Comparison of ENCODE assay signal across 8 cellular contexts in the genomic region with DNA sequence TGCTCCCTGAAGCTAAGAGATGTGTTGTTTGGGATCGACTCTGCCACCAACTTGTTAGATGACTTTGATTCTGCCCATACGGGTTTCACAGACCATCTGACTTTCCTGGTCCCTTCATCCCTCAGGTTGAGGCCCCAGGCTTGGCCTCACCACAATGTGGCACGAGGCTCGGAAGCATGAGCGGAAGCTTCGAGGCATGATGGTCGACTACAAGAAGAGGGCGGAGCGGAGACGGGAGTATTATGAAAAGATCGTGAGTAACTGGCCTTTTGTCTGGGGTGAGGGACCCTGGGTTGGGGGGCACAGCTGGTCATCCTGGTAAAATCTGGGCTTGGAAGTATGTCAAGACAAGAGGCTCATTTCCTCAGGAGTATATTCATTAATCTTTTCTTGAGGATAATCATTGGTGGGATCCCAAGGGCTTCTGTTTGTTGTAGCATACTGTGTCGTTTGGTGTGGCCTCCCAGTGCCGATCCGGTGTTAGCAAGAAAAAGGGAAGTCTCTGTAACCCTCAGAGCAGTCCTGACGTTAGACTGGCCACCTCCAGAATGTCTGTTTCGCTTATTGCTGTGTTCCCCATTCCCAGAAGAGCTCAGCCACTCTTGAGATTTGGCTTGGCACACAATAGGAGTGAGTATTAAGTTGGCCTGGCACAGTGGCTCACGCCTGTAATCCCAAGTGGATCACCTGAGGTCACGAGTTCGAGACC. TPM values are rescaled to one million over a fixed set of nuclear protein-coding genes. Genes with fewer than 3 reads are reported as not detected.
A peak's percentile ranks its signal among the peaks of the same experiment; 100 is the strongest.
DNase-seq lines count a peak whose midpoint lies in the region; ATAC-seq and TF ChIP-seq lines count a peak whose summit lies in the region.

No MANE protein-coding gene starts in this region.

- no peak for ATAC-seq in GM18861 (IDR thresholded peaks at IDR 0.05; ENCODE audit: unreplicated experiment)

- peak overlapping the region; percentile 99 for H3K4me3 ChIP-seq in HUES6 (ENCODE audit: low read depth, low read length)
- peak overlapping the region; percentile 83 to 86 for H3K4me3 ChIP-seq in ascending aorta
- H3K4me3 ChIP-seq in mesodermal cell (ENCODE audit: extremely low read depth, insufficient read depth, low read length, poor library complexity, severe bottlenecking) = peak overlapping the region; percentile 92

- H3K9me3 ChIP-seq in HUES6 (ENCODE audit: control insufficient read depth, insufficient read depth, low read depth, low read length) (no peaks in the 10 kb centered on the region; the same call in 1 of the 2 replicates), ascending aorta (no peaks in the 10 kb centered on the region), mesodermal cell (ENCODE audit: control insufficient read depth, low read length) (no peaks in the 10 kb centered on the region)

- H3K27ac ChIP-seq in 22Rv1 (peak overlapping the region; percentile 95), HUES6 (ENCODE audit: low read depth, low read length) (no peak overlapping the region), ascending aorta (peak overlapping the region; percentile 91 to 96), mesodermal cell (ENCODE audit: low read depth, low read length, severe bottlenecking) (no peak overlapping the region)

- H3K9ac ChIP-seq in HUES6 (ENCODE audit: low read length) = no peak overlapping the region

- H3K4me1 ChIP-seq in HUES6 (ENCODE audit: control insufficient read depth, insufficient read depth, low read length) (peaks cover 8% of the 10 kb centered on the region; the same call in 1 of the 2 replicates), ascending aorta (peaks cover 5 to 22% of the 10 kb centered on the region in 2 donors), mesodermal cell (ENCODE audit: control insufficient read depth, insufficient read depth, low read length, poor library complexity, severe bottlenecking) (peaks cover 11% of the 10 kb centered on the region)

- WGBS in mesodermal cell (ENCODE audit: insufficient coverage in 2 of 2), 2 experiments = 91 to 92% methylated on average over 16 to 19 of the region's 19 CpGs

- H3K27me3 ChIP-seq in HUES6 (ENCODE audit: control insufficient read depth, insufficient read depth, low read length) = no peaks in the 10 kb centered on the region
- no peaks in the 10 kb centered on the region for H3K27me3 ChIP-seq in ascending aorta

- TF ChIP-seq CTCF in 22Rv1 (IDR thresholded peaks at IDR 0.05) (no peak), ascending aorta (IDR thresholded peaks at IDR 0.05) (no peak)

- DNase-seq in ascending aorta (ENCODE audit: low spot score in 2 of 2) (no peak), NCI-H510A treated with DMSO at 0.1 percent for 48 hours (lab: John Stamatoyannopoulos, UW) (no peak), GOT3 (lab: John Stamatoyannopoulos, UW) (no peak)
- DNase-seq in stimulated activated CD4-positive, alpha-beta T cell treated with anti-CD3 and anti-CD28 coated beads, Interleukin-12 subunit alpha, Interleukin-12 subunit beta, amount 100 ng/mL, for 4 hours = no peak

- H3K36me3 ChIP-seq in HUES6 (ENCODE audit: control insufficient read depth, insufficient read depth, low read length) (peaks cover 55% of the 10 kb centered on the region), ascending aorta (peaks cover 57 to 58% of the 10 kb centered on the region in 2 donors), mesodermal cell (ENCODE audit: control insufficient read depth, insufficient read depth, low read length) (peaks cover 60% of the 10 kb centered on the region)

- intact Hi-C loops in ascending aorta (cut with DNase I) = no loop called here

RNA-seq across cellular contexts. Expression of gene CLASRP, which starts 1.4 kb away (rescaled TPM):
- 103 TPM for total RNA-seq in ascending aorta
- 58.2 TPM for polyA plus RNA-seq in mesodermal cell (2013, experiment 1 of 2)
- 46.4 TPM for polyA plus RNA-seq in mesodermal cell (2013, experiment 2 of 2)

RNA-seq across cellular contexts. Expression of gene ZNF296, which starts 36.1 kb away (rescaled TPM):
- not detected for total RNA-seq in ascending aorta
- polyA plus RNA-seq in mesodermal cell (2013, experiment 1 of 2) = 1.4 TPM
- 0.91 TPM for polyA plus RNA-seq in mesodermal cell (2013, experiment 2 of 2)

RNA-seq across cellular contexts. Expression of gene GEMIN7, which starts 38.8 kb away (rescaled TPM):
- total RNA-seq in ascending aorta = 48.2 TPM
- polyA plus RNA-seq in mesodermal cell (2013, experiment 1 of 2) = 37.5 TPM
- 30.2 TPM for polyA plus RNA-seq in mesodermal cell (2013, experiment 2 of 2)

RNA-seq across cellular contexts. Expression of gene RELB, which starts 38.9 kb away (rescaled TPM):
- 8.7 TPM for total RNA-seq in ascending aorta
- 8.6 TPM for polyA plus RNA-seq in mesodermal cell (2013, experiment 1 of 2)
- polyA plus RNA-seq in mesodermal cell (2013, experiment 2 of 2) = 4.6 TPM

RNA-seq across cellular contexts. Expression of gene PPP1R37, which starts 52.8 kb away (rescaled TPM):
- 17.6 TPM for total RNA-seq in ascending aorta
- 22.5 TPM for polyA plus RNA-seq in mesodermal cell (2013, experiment 1 of 2)
- polyA plus RNA-seq in mesodermal cell (2013, experiment 2 of 2) = 17.7 TPM

Comparison
In these comparisons a context has a peak if more than half of its experiments do, and no peak if none do; other contexts are left out.
1. H3K27ac ChIP-seq: peak in 22Rv1 (single experiment) and ascending aorta (2 of 2); none in HUES6 (single experiment) and mesodermal cell (single experiment).
2. Peak in every context shown above with its lines, with median percentiles within 50 percentile points of each other: H3K4me3 ChIP-seq.